Comparison of ENCODE assay signal across 8 cellular contexts in genomic region chr4:147160908-147161513, GRCh38.
DNase-seq lines count a peak whose midpoint lies in the region; ATAC-seq and TF ChIP-seq lines count a peak whose summit lies in the region.

No MANE protein-coding gene starts in this region.

- no TSS peak for BruUV-seq in HCT116 (replicated peaks; lab: Mats Ljungman, UMichigan)

- RAD21 ChIA-PET in HCT116 (lab: Charles Lee; ENCODE audit: low non-redundant PET in 1 of 2, low total read pairs in 2 of 2, uncharacterized antibody in 2 of 2, unreplicated experiment in 2 of 2), result interaction anchor here (1.1 to 1.2 kb wide), 2 partner anchors 358 to 429 kb away, joined by 3 read pairs; no protein-coding TSS in a partner anchor

- H3K9ac ChIP-seq in HCT116 (ENCODE audit: low read length), result no peak overlapping the region
- no peak overlapping the region for H3K9ac ChIP-seq in KMS-11

- intact Hi-C loops in HCT116 (cut with micrococcal nuclease), result loop anchor here (1.0 to 5.0 kb wide), 4 partner anchors 216 to 706 kb away; no protein-coding TSS in a partner anchor
- intact Hi-C loops in left ventricle myocardium inferior (cut with micrococcal nuclease), result no loop called here

- no peaks in the 10 kb centered on the region for H3K9me2 ChIP-seq in HCT116 (ENCODE audit: insufficient read depth)

- CTCF ChIA-PET in HCT116 (lab: Charles Lee), result interaction anchor here (0.6 to 2.3 kb wide), 19 partner anchors 9 to 901 kb away, joined by 3 to 36 read pairs (median 4); no protein-coding TSS in a partner anchor
- CTCF ChIA-PET in WTC11 (lab: Charles Lee), result interaction anchor here (0.6 to 2.5 kb wide), 22 partner anchors 10 to 706 kb away, joined by 3 to 22 read pairs (median 4); partner anchors contain the start of gene EDNRA

- TF ChIP-seq POLR2A in HCT116 (IDR thresholded peaks at IDR 0.05; ENCODE audit: borderline replicate concordance, extremely low read depth, insufficient read depth, insufficient read length), result no peak

- H3K27ac Mint-ChIP-seq in WTC11, result no peak overlapping the region
- no peak overlapping the region for H3K27ac Mint-ChIP-seq in stimulated activated effector memory CD8-positive, alpha-beta T cell treated with anti-CD3 and anti-CD28 coated beads, Interleukin-12 subunit alpha, Interleukin-12 subunit beta, amount 100 ng/mL, for 72 hours

- H4K20me1 ChIP-seq in HCT116 (ENCODE audit: insufficient read depth), result no peaks in the 10 kb centered on the region
- no peaks in the 10 kb centered on the region for H4K20me1 ChIP-seq in KMS-11 (ENCODE audit: insufficient read depth)

- H3K9me3 ChIP-seq in HCT116 (ENCODE audit: control insufficient read depth in 1 of 2, insufficient read depth in 1 of 2, low read depth in 1 of 2, low read length in 2 of 2) (no peaks in the 10 kb centered on the region), left ventricle myocardium inferior (replicated peaks) (no peaks in the 10 kb centered on the region)

- H2AFZ ChIP-seq in HCT116 (ENCODE audit: low read depth, low read length, poor library complexity, severe bottlenecking), result peak overlapping the region; percentile 80
- no peak overlapping the region for H2AFZ ChIP-seq in KMS-11 (ENCODE audit: low read depth)

- no peaks in the 10 kb centered on the region for H3K27me3 ChIP-seq in HCT116 (ENCODE audit: insufficient read depth, low read length)
- no peaks in the 10 kb centered on the region for H3K27me3 ChIP-seq in KMS-11 (ENCODE audit: insufficient read depth, low read depth)
- H3K27me3 ChIP-seq in left ventricle myocardium inferior (ENCODE audit: low read depth), result peaks cover 17% of the 10 kb centered on the region

- ATAC-seq in HCT116, result peak; percentile 94
- peak; percentile 69 for ATAC-seq in WTC11
- peak; percentile 47 for ATAC-seq in stimulated activated effector memory CD8-positive, alpha-beta T cell treated with anti-CD3 and anti-CD28 coated beads, Interleukin-12 subunit alpha, Interleukin-12 subunit beta, amount 100 ng/mL, for 72 hours

- no peak overlapping the region for H3K4me3 Mint-ChIP-seq in WTC11
- H3K4me3 Mint-ChIP-seq in stimulated activated effector memory CD8-positive, alpha-beta T cell treated with anti-CD3 and anti-CD28 coated beads, Interleukin-12 subunit alpha, Interleukin-12 subunit beta, amount 100 ng/mL, for 72 hours, result no peak overlapping the region

- no peaks in the 10 kb centered on the region for H3K36me3 ChIP-seq in HCT116 (ENCODE audit: control insufficient read depth in 1 of 2, insufficient read depth in 2 of 2, low read length in 2 of 2)
- no peaks in the 10 kb centered on the region for H3K36me3 ChIP-seq in KMS-11 (ENCODE audit: insufficient read depth)
- H3K36me3 ChIP-seq in left ventricle myocardium inferior, result no peaks in the 10 kb centered on the region

- H3K27me3 Mint-ChIP-seq in WTC11 (ENCODE audit: low read depth), result no peaks in the 10 kb centered on the region

- H3K27ac ChIP-seq in HCT116 (ENCODE audit: low read depth, low read length) (no peak overlapping the region), KMS-11 (no peak overlapping the region), left ventricle myocardium inferior (replicated peaks) (no peak overlapping the region)

- peaks cover 16% of the 10 kb centered on the region for H3K4me1 Mint-ChIP-seq in WTC11
- no peaks in the 10 kb centered on the region for H3K4me1 Mint-ChIP-seq in stimulated activated effector memory CD8-positive, alpha-beta T cell treated with anti-CD3 and anti-CD28 coated beads, Interleukin-12 subunit alpha, Interleukin-12 subunit beta, amount 100 ng/mL, for 72 hours

- no peak overlapping the region for H3K4me3 ChIP-seq in AG10803 (ENCODE audit: low read length)
- H3K4me3 ChIP-seq in HCT116 (replicated peaks in 1 of 2; ENCODE audit: low read depth in 1 of 2, low read length in 2 of 2), result no peak overlapping the region
- no peak overlapping the region for H3K4me3 ChIP-seq in KMS-11 (IDR thresholded peaks at IDR 0.05; ENCODE audit: insufficient read depth, low read depth, low read length)
- H3K4me3 ChIP-seq in left ventricle myocardium inferior, result no peak overlapping the region

- TF ChIP-seq CTCF in AG10803 (conservative IDR thresholded peaks at IDR 0.05; ENCODE audit: low read length) (peak; percentile 91), GM12874 (IDR thresholded peaks at IDR 0.05; ENCODE audit: insufficient read depth, low read depth, low read length) (peak; percentile 67), HCT116 (IDR thresholded peaks at IDR 0.05 in 2 of 3, conservative IDR thresholded peaks at IDR 0.05 in 1 of 3; ENCODE audit: borderline replicate concordance in 1 of 3, insufficient read depth in 1 of 3, low read depth in 2 of 3, low read length in 2 of 3) (peak; percentile 77 to 80 (median 77)), KMS-11 (conservative IDR thresholded peaks at IDR 0.05; ENCODE audit: low read depth, low read length) (peak; percentile 86), WTC11 (IDR thresholded peaks at IDR 0.05) (peak; percentile 63), left ventricle myocardium inferior (IDR thresholded peaks at IDR 0.05; ENCODE audit: borderline replicate concordance) (peak; percentile 83)

- peak; percentile 88 for TF ChIP-seq RAD21 in HCT116 (IDR thresholded peaks at IDR 0.05; ENCODE audit: low read depth)

- H3K4me1 ChIP-seq in HCT116 (ENCODE audit: control insufficient read depth in 1 of 2, insufficient read depth in 2 of 2, low read length in 2 of 2), result no peaks in the 10 kb centered on the region
- no peaks in the 10 kb centered on the region for H3K4me1 ChIP-seq in KMS-11 (ENCODE audit: low read depth, poor library complexity, severe bottlenecking)
- peaks cover 15% of the 10 kb centered on the region for H3K4me1 ChIP-seq in left ventricle myocardium inferior

- DNase-seq in AG10803 (ENCODE audit: low read depth), result peak; percentile 65
- DNase-seq in HCT116 (ENCODE audit: low read depth, low spot score), result peak; percentile 36
- no peak for DNase-seq in WTC11 (ENCODE audit: low spot score)
- DNase-seq in left ventricle myocardium inferior, result no peak
- DNase-seq in stimulated activated effector memory CD8-positive, alpha-beta T cell treated with anti-CD3 and anti-CD28 coated beads, Interleukin-12 subunit alpha, Interleukin-12 subunit beta, amount 100 ng/mL, for 72 hours (ENCODE audit: low spot score in 2 of 2), result no peak
- no peak for DNase-seq in effector CD8-positive, alpha-beta T cell (lab: John Stamatoyannopoulos, UW)

- H3K4me2 ChIP-seq in HCT116 (ENCODE audit: low read length) (no peak overlapping the region), KMS-11 (no peak overlapping the region)

- H3K9me3 Mint-ChIP-seq in WTC11, result no peaks in the 10 kb centered on the region
- no peaks in the 10 kb centered on the region for H3K9me3 Mint-ChIP-seq in stimulated activated effector memory CD8-positive, alpha-beta T cell treated with anti-CD3 and anti-CD28 coated beads, Interleukin-12 subunit alpha, Interleukin-12 subunit beta, amount 100 ng/mL, for 72 hours

- no peaks in the 10 kb centered on the region for H3K36me3 Mint-ChIP-seq in WTC11
- H3K36me3 Mint-ChIP-seq in stimulated activated effector memory CD8-positive, alpha-beta T cell treated with anti-CD3 and anti-CD28 coated beads, Interleukin-12 subunit alpha, Interleukin-12 subunit beta, amount 100 ng/mL, for 72 hours, result no peaks in the 10 kb centered on the region

- POLR2A ChIA-PET in HCT116 (lab: Charles Lee), result interaction anchor here (0.8 kb wide), 1 partner anchor 201 kb away, joined by 3 read pairs; no protein-coding TSS in a partner anchor
- POLR2A ChIA-PET in WTC11 (lab: Charles Lee), result no interaction called here

- no peaks in the 10 kb centered on the region for H3K79me2 ChIP-seq in HCT116 (ENCODE audit: insufficient read depth, low read length)
- H3K79me2 ChIP-seq in KMS-11 (ENCODE audit: insufficient read depth, low read depth), result no peaks in the 10 kb centered on the region

TF ChIP-seq in HCT116, 20 proteins besides CTCF, POLR2A, EP300 and RAD21:
- no peak for TF ChIP-seq ELF1 (IDR thresholded peaks at IDR 0.05; ENCODE audit: borderline replicate concordance, low read depth)
- no peak for TF ChIP-seq MAX (IDR thresholded peaks at IDR 0.05)
- TF ChIP-seq YY1 (IDR thresholded peaks at IDR 0.05; ENCODE audit: extremely low read depth, insufficient replicate concordance, low read depth, low read length), result peak; percentile 39
- no peak for TF ChIP-seq EZH2 (IDR thresholded peaks at IDR 0.05)
- no peak for TF ChIP-seq SIN3A (IDR thresholded peaks at IDR 0.05; ENCODE audit: low read depth)

TF ChIP-seq in WTC11, 78 proteins besides CTCF, POLR2A, EP300 and RAD21:
- TF ChIP-seq MYBL2 (CRISPR knock-in tag; IDR thresholded peaks at IDR 0.05) (no peak), ATF2 (CRISPR knock-in tag; IDR thresholded peaks at IDR 0.05; ENCODE audit: borderline replicate concordance, low read depth) (no peak), ZNF263 (CRISPR knock-in tag; IDR thresholded peaks at IDR 0.05; ENCODE audit: low read depth) (no peak), CREM (CRISPR knock-in tag; IDR thresholded peaks at IDR 0.05) (no peak), ZNF396 (CRISPR knock-in tag; IDR thresholded peaks at IDR 0.05; ENCODE audit: borderline replicate concordance) (no peak)

Comparison
In these comparisons a context has a peak if more than half of its experiments do, and no peak if none do; other contexts are left out.
1. DNase-seq: peak in AG10803 (single experiment) and HCT116 (single experiment); none in WTC11 (single experiment), left ventricle myocardium inferior (single experiment), stimulated activated effector memory CD8-positive, alpha-beta T cell treated with anti-CD3 and anti-CD28 coated beads, Interleukin-12 subunit alpha, Interleukin-12 subunit beta, amount 100 ng/mL, for 72 hours (0 of 2) and effector CD8-positive, alpha-beta T cell (single experiment).
2. Peak in every context shown above with its lines, with median percentiles within 50 percentile points of each other: CTCF ChIP-seq and ATAC-seq.